ENCODE assay signal across 1 cellular context in the genomic region with DNA sequence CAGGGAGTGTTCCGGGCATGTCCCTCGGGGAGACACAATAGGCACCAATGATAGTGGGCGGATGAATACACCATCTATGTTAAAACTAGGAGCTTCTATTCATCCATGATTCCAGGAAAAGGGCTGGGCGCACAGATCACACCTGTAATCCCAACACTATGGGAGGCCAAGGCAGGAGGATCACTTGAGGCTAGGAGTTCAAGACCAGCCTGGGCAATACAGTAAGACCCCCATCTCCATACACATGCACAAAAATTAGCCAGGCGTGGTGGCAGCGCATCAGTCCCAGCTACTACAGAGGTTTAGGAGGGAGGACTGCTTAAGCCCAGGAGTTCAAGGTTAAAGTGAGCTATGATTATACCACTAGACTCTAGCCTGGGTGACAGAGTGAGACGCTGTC.
TF ChIP-seq lines count a peak whose summit lies in the region.

No MANE protein-coding gene starts in this region.

TF ChIP-seq in GM12878, 131 proteins besides CTCF, POLR2A, EP300 and RAD21 (continued from another document):
- TF ChIP-seq, protein P1, sequence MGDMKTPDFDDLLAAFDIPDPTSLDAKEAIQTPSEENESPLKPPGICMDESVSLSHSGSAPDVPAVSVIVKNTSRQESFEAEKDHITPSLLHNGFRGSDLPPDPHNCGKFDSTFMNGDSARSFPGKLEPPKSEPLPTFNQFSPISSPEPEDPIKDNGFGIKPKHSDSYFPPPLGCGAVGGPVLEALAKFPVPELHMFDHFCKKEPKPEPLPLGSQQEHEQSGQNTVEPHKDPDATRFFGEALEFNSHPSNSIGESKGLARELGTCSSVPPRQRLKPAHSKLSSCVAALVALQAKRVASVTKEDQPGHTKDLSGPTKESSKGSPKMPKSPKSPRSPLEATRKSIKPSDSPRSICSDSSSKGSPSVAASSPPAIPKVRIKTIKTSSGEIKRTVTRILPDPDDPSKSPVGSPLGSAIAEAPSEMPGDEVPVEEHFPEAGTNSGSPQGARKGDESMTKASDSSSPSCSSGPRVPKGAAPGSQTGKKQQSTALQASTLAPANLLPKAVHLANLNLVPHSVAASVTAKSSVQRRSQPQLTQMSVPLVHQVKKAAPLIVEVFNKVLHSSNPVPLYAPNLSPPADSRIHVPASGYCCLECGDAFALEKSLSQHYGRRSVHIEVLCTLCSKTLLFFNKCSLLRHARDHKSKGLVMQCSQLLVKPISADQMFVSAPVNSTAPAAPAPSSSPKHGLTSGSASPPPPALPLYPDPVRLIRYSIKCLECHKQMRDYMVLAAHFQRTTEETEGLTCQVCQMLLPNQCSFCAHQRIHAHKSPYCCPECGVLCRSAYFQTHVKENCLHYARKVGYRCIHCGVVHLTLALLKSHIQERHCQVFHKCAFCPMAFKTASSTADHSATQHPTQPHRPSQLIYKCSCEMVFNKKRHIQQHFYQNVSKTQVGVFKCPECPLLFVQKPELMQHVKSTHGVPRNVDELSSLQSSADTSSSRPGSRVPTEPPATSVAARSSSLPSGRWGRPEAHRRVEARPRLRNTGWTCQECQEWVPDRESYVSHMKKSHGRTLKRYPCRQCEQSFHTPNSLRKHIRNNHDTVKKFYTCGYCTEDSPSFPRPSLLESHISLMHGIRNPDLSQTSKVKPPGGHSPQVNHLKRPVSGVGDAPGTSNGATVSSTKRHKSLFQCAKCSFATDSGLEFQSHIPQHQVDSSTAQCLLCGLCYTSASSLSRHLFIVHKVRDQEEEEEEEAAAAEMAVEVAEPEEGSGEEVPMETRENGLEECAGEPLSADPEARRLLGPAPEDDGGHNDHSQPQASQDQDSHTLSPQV (IDR thresholded peaks at IDR 0.05) = no peak
- no peak for TF ChIP-seq EED (IDR thresholded peaks at IDR 0.05; ENCODE audit: low read depth)
